In genomic region chr15:83065431-83065830, GRCh38 we compare ENCODE assay signal across 9 cellular contexts. TPM values are rescaled to one million over a fixed set of nuclear protein-coding genes. Genes with fewer than 3 reads are reported as not detected.
DNase-seq lines count a peak whose midpoint lies in the region; ATAC-seq and TF ChIP-seq lines count a peak whose summit lies in the region.
"Had no signal": no experiment of that assay in that cellular context is flagged by ENCODE, and none has a peak within 500 bp of the region (broad histone marks: within the 10 kb centered on the region; RNA-seq: fewer than 3 reads in every experiment).

No MANE protein-coding gene starts in this region.

- H3K4me1 Mint-ChIP-seq in CD14-positive monocyte (peaks cover 3% of the 10 kb centered on the region), nephron (peaks cover 8% of the 10 kb centered on the region)
- H3K4me1 Mint-ChIP-seq in dendritic cell treated with granulocyte-macrophage colony-stimulating factor and Interleukin-4, amounts not matched to agents 40 ng/mL and 50 ng/mL, for 4 days (ENCODE audit: low read depth) = peaks cover 22% of the 10 kb centered on the region

- H3K4me3 Mint-ChIP-seq in CD14-positive monocyte (peak overlapping the region; percentile 87 to 90), nephron (peak overlapping the region in 2 of 3 experiments; percentile 83 to 88)
- H3K4me3 Mint-ChIP-seq in dendritic cell treated with granulocyte-macrophage colony-stimulating factor and Interleukin-4, amounts not matched to agents 40 ng/mL and 50 ng/mL, for 4 days = peak overlapping the region; percentile 82

- H3K9me3 Mint-ChIP-seq in CD14-positive monocyte (peaks cover 6 to 11% (median 9%) of the 10 kb centered on the region in 7 donors), nephron (no peaks in the 10 kb centered on the region)
- no peaks in the 10 kb centered on the region for H3K9me3 Mint-ChIP-seq in dendritic cell treated with granulocyte-macrophage colony-stimulating factor and Interleukin-4, amounts not matched to agents 40 ng/mL and 50 ng/mL, for 4 days

- peak overlapping the region; percentile 82 for H3K4me3 ChIP-seq in LNCaP clone FGC (ENCODE audit: low read depth, low read length)

- H3K27ac Mint-ChIP-seq in CD14-positive monocyte (peak overlapping the region in 5 of 7 donors; percentile 5 to 87 (median 61)), nephron (peak overlapping the region; percentile 44 to 83 (median 53))
- peak overlapping the region; percentile 82 for H3K27ac Mint-ChIP-seq in dendritic cell treated with granulocyte-macrophage colony-stimulating factor and Interleukin-4, amounts not matched to agents 40 ng/mL and 50 ng/mL, for 4 days

- intact Hi-C loops in CD14-positive monocyte (cut with micrococcal nuclease) = loop anchor here in 1 of 2 donors (5.0 to 10.0 kb wide), 2 partner anchors 42 to 51 kb away; partner anchors contain the start of genes C15orf40 and TM6SF1
- intact Hi-C loops in dendritic cell treated with granulocyte-macrophage colony-stimulating factor and Interleukin-4, amounts not matched to agents 40 ng/mL and 50 ng/mL, for 4 days (cut with micrococcal nuclease) = no loop called here

- H3K27me3 Mint-ChIP-seq in CD14-positive monocyte (ENCODE audit: low read depth in 3 of 3) (no peaks in the 10 kb centered on the region), nephron (ENCODE audit: low read depth) (no peaks in the 10 kb centered on the region)
- H3K27me3 Mint-ChIP-seq in dendritic cell treated with granulocyte-macrophage colony-stimulating factor and Interleukin-4, amounts not matched to agents 40 ng/mL and 50 ng/mL, for 4 days = no peaks in the 10 kb centered on the region

- ATAC-seq in GM18520 (IDR thresholded peaks at IDR 0.05; ENCODE audit: unreplicated experiment) = no peak

- DNase-seq in CD14-positive monocyte (ENCODE audit: low spot score) (no peak), LNCaP clone FGC (ENCODE audit: low read depth) (no peak), occipital lobe (lab: John Stamatoyannopoulos, UW) (no peak), COR-L47 (lab: John Stamatoyannopoulos, UW) (no peak), NCI-H2081 treated with DMSO at 0.1 percent for 48 hours (lab: John Stamatoyannopoulos, UW) (no peak)
- DNase-seq: NCI-H526 treated with DMSO at 0.1 percent for 48 hours had no signal

- no peaks in the 10 kb centered on the region for H3K36me3 Mint-ChIP-seq in CD14-positive monocyte
- peaks cover 19% of the 10 kb centered on the region for H3K36me3 Mint-ChIP-seq in dendritic cell treated with granulocyte-macrophage colony-stimulating factor and Interleukin-4, amounts not matched to agents 40 ng/mL and 50 ng/mL, for 4 days (ENCODE audit: low read depth)
- peaks cover 5% of the 10 kb centered on the region for H3K36me3 Mint-ChIP-seq in nephron (ENCODE audit: low read depth)

- no peak for TF ChIP-seq CTCF in CD14-positive monocyte (IDR thresholded peaks at IDR 0.05)
- no peak for TF ChIP-seq CTCF in LNCaP clone FGC (IDR thresholded peaks at IDR 0.05; ENCODE audit: control insufficient read depth, extremely low read depth, insufficient read depth)
- no peak for TF ChIP-seq CTCF in nephron (IDR thresholded peaks at IDR 0.05; ENCODE audit: unreplicated experiment in 3 of 3)

RNA-seq across cellular contexts. Expression of gene BTBD1, which starts 1.6 kb away (rescaled TPM):
- 10 to 100 TPM; 37.2 to 48.8 TPM for polyA plus RNA-seq in CD14-positive monocyte
- total RNA-seq in occipital lobe = 150 TPM

RNA-seq across cellular contexts. Expression of gene TM6SF1, which starts 42.0 kb away (rescaled TPM):
- 10 to 100 TPM; 35.4 to 46.0 TPM for polyA plus RNA-seq in CD14-positive monocyte
- 20.1 TPM for total RNA-seq in occipital lobe

RNA-seq across cellular contexts. Expression of gene C15orf40, which starts 54.0 kb away (rescaled TPM):
- 10 to 100 TPM; 25.7 to 32.1 TPM for polyA plus RNA-seq in CD14-positive monocyte
- total RNA-seq in occipital lobe = 18.6 TPM
